8 cellular contexts compared by ENCODE assay signal in genomic region chr1:1616045-1616821, GRCh38. TPM values are rescaled to one million over a fixed set of nuclear protein-coding genes. Genes with fewer than 3 reads are reported as not detected.
DNase-seq lines count a peak whose midpoint lies in the region; ATAC-seq and TF ChIP-seq lines count a peak whose summit lies in the region.

No MANE protein-coding gene starts in this region.

- peaks cover 41% of the 10 kb centered on the region for H3K4me1 Mint-ChIP-seq in brain

- no peak overlapping the region for H3K27ac ChIP-seq in OCI-LY7 (ENCODE audit: low read depth, low read length, poor library complexity, severe bottlenecking)

- H4K20me1 ChIP-seq in OCI-LY7 (ENCODE audit: insufficient read depth, low read length): no peaks in the 10 kb centered on the region

- no TSS peak for BruUV-seq in OCI-LY7 (replicated peaks; lab: Mats Ljungman, UMichigan)

- H3K9me3 Mint-ChIP-seq in brain: no peaks in the 10 kb centered on the region

- H3K4me3 ChIP-seq in OCI-LY7 (ENCODE audit: low read depth, low read length, poor library complexity, severe bottlenecking): peak overlapping the region; percentile 85

- intact Hi-C loops in OCI-LY7 (cut with micrococcal nuclease; ENCODE audit: unreplicated experiment): loop anchor here (5.0 kb wide), 1 partner anchor 44 kb away; the partner anchor contains the start of gene SSU72

- peak overlapping the region in 3 of 5 experiments; percentile 62 to 94 (median 86) for H3K27ac Mint-ChIP-seq in brain

- POLR2A ChIA-PET in OCI-LY7 (lab: Charles Lee): interaction anchor here (0.7 kb wide), 1 partner anchor 300 kb away, joined by 3 read pairs; no protein-coding TSS in a partner anchor

- H3K79me2 ChIP-seq in OCI-LY7 (ENCODE audit: insufficient read depth, low read depth, low read length): peaks cover 14% of the 10 kb centered on the region; the same call in 1 of the 2 replicates

- H3K4me2 ChIP-seq in OCI-LY7 (ENCODE audit: low read length): peak overlapping the region; percentile 75

- TF ChIP-seq CTCF in OCI-LY7 (conservative IDR thresholded peaks at IDR 0.05; ENCODE audit: low read length) (no peak), brain (conservative IDR thresholded peaks at IDR 0.05) (no peak)

- H3K9me2 ChIP-seq in OCI-LY7 (ENCODE audit: insufficient read depth, low read length): no peaks in the 10 kb centered on the region

- 0 out of 2 replicates have a peak overlapping the region, but pooled peaks have one; percentile 53 for H2AFZ ChIP-seq in OCI-LY7 (ENCODE audit: low read length)

- CTCF ChIA-PET in OCI-LY7 (lab: Charles Lee; ENCODE audit: unreplicated experiment): no interaction called here

- peaks cover 5% of the 10 kb centered on the region for H3K27me3 Mint-ChIP-seq in brain

- H3K36me3 Mint-ChIP-seq in brain: peaks cover 7% of the 10 kb centered on the region

- H3K4me3 Mint-ChIP-seq in brain: peak overlapping the region; percentile 86 to 94 (median 90)

- peaks cover 24% of the 10 kb centered on the region for H3K4me1 ChIP-seq in OCI-LY7 (ENCODE audit: insufficient read depth, low read length, poor library complexity, severe bottlenecking)

- no peaks in the 10 kb centered on the region for H3K9me3 ChIP-seq in OCI-LY7 (ENCODE audit: low read length)

- H3K36me3 ChIP-seq in OCI-LY7 (ENCODE audit: insufficient read depth, low read length): no peaks in the 10 kb centered on the region

- ATAC-seq in HG02571 (IDR thresholded peaks at IDR 0.05; ENCODE audit: unreplicated experiment): peak; percentile 24

- DNase-seq in NCI-H345 (lab: John Stamatoyannopoulos, UW) (peak; percentile 26), NCI-H345 treated with DMSO at 0.1 percent for 48 hours (lab: John Stamatoyannopoulos, UW; ENCODE audit: unreplicated experiment) (no peak), OCI-LY7 (ENCODE audit: low spot score) (no peak), iPS-NIHi11 (ENCODE audit: low spot score) (peak; percentile 79), NCI-H1048 (lab: John Stamatoyannopoulos, UW) (no peak)
- peak; percentile 53 to 54 for DNase-seq in stimulated activated CD4-positive, alpha-beta T cell treated with anti-CD3 and anti-CD28 coated beads, Interleukin-2, amount 100 ng/mL, for 24 hours

RNA-seq across cellular contexts. Expression of gene MIB2, which starts 0.9 kb away (rescaled TPM):
- total RNA-seq in OCI-LY7 (2014; rRNA removed; shearing (Covaris generic)): 46.4 and 64.9 TPM in 2 replicates
- total RNA-seq in OCI-LY7 (2022): 54.0 and 55.3 TPM in 2 replicates
- polyA plus RNA-seq in brain (ENCODE audit: insufficient read depth, low read depth, low replicate concordance): 27.2 TPM

RNA-seq across cellular contexts. Expression of gene MMP23B, which starts 15.7 kb away (rescaled TPM):
- total RNA-seq in OCI-LY7 (2014; rRNA removed; shearing (Covaris generic)): 1.3 and 2.2 TPM in 2 replicates
- 7.6 and 8.7 TPM in 2 replicates for total RNA-seq in OCI-LY7 (2022)
- polyA plus RNA-seq in brain (ENCODE audit: insufficient read depth, low read depth, low replicate concordance): not detected

RNA-seq across cellular contexts. Expression of gene FNDC10, which starts 16.3 kb away (rescaled TPM):
- 2.7 and 3.1 TPM in 2 replicates for total RNA-seq in OCI-LY7 (2014; rRNA removed; shearing (Covaris generic))
- total RNA-seq in OCI-LY7 (2022): 1.3 and 2.7 TPM in 2 replicates
- polyA plus RNA-seq in brain (ENCODE audit: insufficient read depth, low read depth, low replicate concordance): 21.7 TPM

RNA-seq across cellular contexts. Expression of gene SSU72, which starts 41.6 kb away (rescaled TPM):
- 97.7 and 101 TPM in 2 replicates for total RNA-seq in OCI-LY7 (2014; rRNA removed; shearing (Covaris generic))
- total RNA-seq in OCI-LY7 (2022): 141 and 149 TPM in 2 replicates
- 231 TPM for polyA plus RNA-seq in brain (ENCODE audit: insufficient read depth, low read depth, low replicate concordance)

RNA-seq across cellular contexts. Expression of gene CDK11B, which starts 42.6 kb away (rescaled TPM):
- 21.6 and 24.0 TPM in 2 replicates for total RNA-seq in OCI-LY7 (2014; rRNA removed; shearing (Covaris generic))
- total RNA-seq in OCI-LY7 (2022): 44.2 and 51.5 TPM in 2 replicates
- polyA plus RNA-seq in brain (ENCODE audit: insufficient read depth, low read depth, low replicate concordance): 46.9 TPM

Comparison
In these comparisons a context has a peak if more than half of its experiments do, and no peak if none do; other contexts are left out.
1. DNase-seq: peak in NCI-H345 (single experiment), iPS-NIHi11 (single experiment) and stimulated activated CD4-positive, alpha-beta T cell treated with anti-CD3 and anti-CD28 coated beads, Interleukin-2, amount 100 ng/mL, for 24 hours (2 of 2); none in NCI-H345 treated with DMSO at 0.1 percent for 48 hours (single experiment), OCI-LY7 (single experiment) and NCI-H1048 (single experiment).